Comparison of ENCODE assay signal across 8 cellular contexts in the genomic region with DNA sequence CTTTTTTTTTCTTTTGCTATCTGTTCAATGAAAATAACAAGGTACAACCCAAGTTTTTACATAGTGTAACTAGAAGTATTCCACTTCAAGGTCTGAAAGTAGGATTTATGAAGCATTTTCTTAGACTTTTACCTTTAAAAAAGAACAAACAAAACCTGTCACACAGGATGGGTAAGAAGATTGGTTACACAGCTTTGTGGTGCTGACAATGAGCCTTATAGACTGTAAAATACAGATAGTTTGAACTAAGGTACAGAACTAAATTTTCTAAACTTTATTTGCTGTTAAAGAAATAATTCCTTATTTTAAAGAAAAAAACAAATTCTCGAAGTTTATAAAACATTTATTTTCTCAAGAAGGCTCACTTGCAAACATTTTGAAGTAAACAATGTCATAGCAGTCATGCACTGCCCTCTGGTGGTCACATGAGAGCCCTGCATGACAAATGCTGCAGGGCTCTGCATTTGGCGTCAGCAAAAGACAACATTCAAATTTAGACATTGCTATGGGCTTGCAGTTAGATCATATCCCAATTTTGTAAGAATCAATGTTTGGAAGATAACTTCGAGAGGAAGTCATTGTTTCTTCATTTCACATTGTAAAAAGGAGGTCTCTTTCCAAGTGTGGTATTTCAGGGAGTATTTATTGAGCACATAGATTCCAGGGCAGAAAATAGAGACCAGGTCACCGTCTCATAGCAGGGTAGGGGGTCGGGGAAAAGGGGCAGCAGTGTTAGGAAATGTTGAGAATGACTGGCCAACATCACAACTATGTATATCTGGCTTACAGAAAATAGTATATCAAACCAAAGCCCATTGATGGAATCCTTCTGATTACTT.
A peak's percentile ranks its signal among the peaks of the same experiment; 100 is the strongest.
DNase-seq lines count a peak whose midpoint lies in the region; ATAC-seq and TF ChIP-seq lines count a peak whose summit lies in the region.

No MANE protein-coding gene starts in this region.

- peaks cover 14% of the 10 kb centered on the region for H3K9me3 Mint-ChIP-seq in CD8-positive, alpha-beta T cell
- H3K9me3 Mint-ChIP-seq in progenitor cell of endocrine pancreas (ENCODE audit: low read depth) = peaks cover 24% of the 10 kb centered on the region

- no peaks in the 10 kb centered on the region for H3K36me3 ChIP-seq in CD8-positive, alpha-beta T cell (ENCODE audit: insufficient read depth, low read length)

- no peak overlapping the region for H3K27ac ChIP-seq in CD8-positive, alpha-beta T cell (ENCODE audit: low read depth, low read length)
- no peak overlapping the region for H3K27ac ChIP-seq in foreskin keratinocyte

- H3K4me1 Mint-ChIP-seq in CD8-positive, alpha-beta T cell (ENCODE audit: low read depth) = no peaks in the 10 kb centered on the region
- no peaks in the 10 kb centered on the region for H3K4me1 Mint-ChIP-seq in progenitor cell of endocrine pancreas (ENCODE audit: low read depth)

- H3K9me3 ChIP-seq in CD8-positive, alpha-beta T cell (ENCODE audit: low read length) = no peaks in the 10 kb centered on the region

- no peaks in the 10 kb centered on the region for H3K36me3 Mint-ChIP-seq in CD8-positive, alpha-beta T cell
- peaks cover 1% of the 10 kb centered on the region for H3K36me3 Mint-ChIP-seq in progenitor cell of endocrine pancreas (ENCODE audit: insufficient read depth)

- CTCF ChIA-PET in CD8-positive, alpha-beta T cell (lab: Charles Lee) = interaction anchor here (0.7 to 1.3 kb wide), 5 partner anchors 10 to 25 kb away, joined by 3 to 5 read pairs (median 3); no protein-coding TSS in a partner anchor

- POLR2A ChIA-PET in CD8-positive, alpha-beta T cell (lab: Charles Lee) = no interaction called here

- H3K27me3 Mint-ChIP-seq in CD8-positive, alpha-beta T cell (ENCODE audit: low read depth) = no peaks in the 10 kb centered on the region
- peaks cover 33% of the 10 kb centered on the region for H3K27me3 Mint-ChIP-seq in progenitor cell of endocrine pancreas

- H3K4me3 ChIP-seq in CD8-positive, alpha-beta T cell (ENCODE audit: low read depth, low read length) = no peak overlapping the region

- no peak overlapping the region for H3K4me3 Mint-ChIP-seq in CD8-positive, alpha-beta T cell
- H3K4me3 Mint-ChIP-seq in progenitor cell of endocrine pancreas (ENCODE audit: low read depth) = no peak overlapping the region

- ATAC-seq in CD8-positive, alpha-beta T cell = no peak
- ATAC-seq in GM18858 (IDR thresholded peaks at IDR 0.05; ENCODE audit: unreplicated experiment) = peak; percentile 90
- ATAC-seq in HG02981 (IDR thresholded peaks at IDR 0.05; ENCODE audit: unreplicated experiment) = peak; percentile 92
- peak; percentile 52 for ATAC-seq in foreskin keratinocyte

- H3K27me3 ChIP-seq in CD8-positive, alpha-beta T cell (ENCODE audit: insufficient read depth, low read length) = no peaks in the 10 kb centered on the region
- no peaks in the 10 kb centered on the region for H3K27me3 ChIP-seq in foreskin keratinocyte

- TF ChIP-seq CTCF in CD8-positive, alpha-beta T cell (IDR thresholded peaks at IDR 0.05) = peak; percentile 98
- peak; percentile 74 for TF ChIP-seq CTCF in foreskin keratinocyte (conservative IDR thresholded peaks at IDR 0.05)
- TF ChIP-seq CTCF in progenitor cell of endocrine pancreas (IDR thresholded peaks at IDR 0.05; ENCODE audit: unreplicated experiment) = peak; percentile 100

- intact Hi-C loops in CD8-positive, alpha-beta T cell (cut with DNase I, micrococcal nuclease) = loop anchor here (1.0 to 5.0 kb wide), 2 partner anchors 25 to 569 kb away; no protein-coding TSS in a partner anchor
- intact Hi-C loops in posterior vena cava (cut with DNase I) = no loop called here

- H3K27ac Mint-ChIP-seq in CD8-positive, alpha-beta T cell = no peak overlapping the region
- H3K27ac Mint-ChIP-seq in progenitor cell of endocrine pancreas = no peak overlapping the region

- peak in 2 of 7 experiments; percentile 44 for DNase-seq in CD8-positive, alpha-beta T cell
- peak; percentile 5 to 45 for DNase-seq in NCI-H446 (lab: John Stamatoyannopoulos, UW)
- DNase-seq in activated T-cell treated with anti-CD3 and anti-CD28 coated beads, Interleukin-2, amount 50 U/mL, for 1 hour = peak; percentile 36
- DNase-seq in foreskin keratinocyte = peak in 1 of 2 donors; percentile 17
- peak; percentile 32 for DNase-seq in progenitor cell of endocrine pancreas (ENCODE audit: low spot score, unreplicated experiment)
- DNase-seq in posterior vena cava (ENCODE audit: low spot score) = no peak

- no peaks in the 10 kb centered on the region for H3K4me1 ChIP-seq in CD8-positive, alpha-beta T cell (ENCODE audit: insufficient read depth, low read length)
- H3K4me1 ChIP-seq in foreskin keratinocyte = no peaks in the 10 kb centered on the region

Comparison
In these comparisons a context has a peak if more than half of its experiments do, and no peak if none do; other contexts are left out.
1. intact Hi-C loops: an anchor here in CD8-positive, alpha-beta T cell (1.0 to 5.0 kb wide); none called in posterior vena cava.